ENCODE assay signal across 8 cellular contexts in the genomic region with DNA sequence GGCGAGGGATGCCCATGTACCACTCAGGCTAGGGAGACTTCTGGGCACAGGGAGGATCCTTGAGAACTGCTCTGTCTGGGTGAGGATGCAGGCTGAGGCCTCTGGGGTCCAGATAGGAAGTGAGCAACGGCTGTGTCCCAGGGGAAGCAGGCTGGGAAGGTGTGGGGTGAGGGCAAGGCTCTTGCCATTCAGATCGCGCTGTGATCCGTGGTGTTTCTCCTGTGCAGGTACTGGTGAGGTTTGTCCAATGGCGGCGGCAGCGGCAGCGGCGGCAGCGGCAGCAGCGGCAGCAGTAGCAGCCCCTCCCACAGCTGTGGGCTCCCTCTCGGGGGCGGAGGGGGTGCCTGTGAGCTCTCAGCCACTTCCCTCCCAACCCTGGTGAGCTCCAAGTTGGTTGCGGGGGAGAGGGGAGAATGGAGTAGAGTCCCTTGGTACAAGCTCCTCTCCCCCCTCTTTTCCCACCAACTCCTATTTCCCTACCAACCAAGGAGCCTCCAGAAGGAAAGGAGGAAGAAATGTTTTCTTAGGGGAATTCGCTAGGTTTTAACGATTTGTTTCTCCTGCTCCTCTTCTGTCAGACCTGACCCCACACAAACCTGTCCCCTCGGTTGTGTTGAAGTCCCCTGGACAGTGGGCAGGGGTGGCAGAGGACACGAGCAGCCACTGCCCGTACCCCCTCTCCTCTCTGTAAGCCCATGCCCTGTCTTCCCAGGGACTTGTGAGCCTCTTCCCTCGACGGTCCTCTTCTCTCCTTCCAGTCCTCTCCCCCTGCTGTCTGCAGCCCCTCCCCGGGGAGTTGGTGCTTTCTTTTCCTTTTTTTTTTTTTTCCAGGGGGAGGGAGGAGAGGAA. TPM values are rescaled to one million over a fixed set of nuclear protein-coding genes. Genes with fewer than 3 reads are reported as not detected.
A peak's percentile ranks its signal among the peaks of the same experiment; 100 is the strongest.
DNase-seq lines count a peak whose midpoint lies in the region; ATAC-seq lines count a peak whose summit lies in the region.

No MANE protein-coding gene starts in this region.

- intact Hi-C loops in right cardiac atrium (cut with DNase I), result loop anchor here in 2 of 4 donors (2.0 to 10.0 kb wide), 2 partner anchors 19 to 185 kb away; a partner anchor contains a TSS

- H3K9me3 Mint-ChIP-seq in stimulated activated naive CD8-positive, alpha-beta T cell treated with anti-CD3 and anti-CD28 coated beads, Interleukin-15, amount 100 ng/mL, for 72 hours, result no peaks in the 10 kb centered on the region

- H3K9me3 ChIP-seq in right cardiac atrium (ENCODE audit: control insufficient read depth, low read length), result no peaks in the 10 kb centered on the region

- H3K4me3 ChIP-seq in right cardiac atrium (ENCODE audit: low read length), result no peak overlapping the region

- no peak for ATAC-seq in right cardiac atrium
- ATAC-seq in stimulated activated naive CD8-positive, alpha-beta T cell treated with anti-CD3 and anti-CD28 coated beads, Interleukin-15, amount 100 ng/mL, for 72 hours, result no peak
- no peak for ATAC-seq in activated CD4-positive, CD25-positive, alpha-beta regulatory T cell treated with anti-CD3 and anti-CD28 coated beads, Interleukin-2, amount 50 U/mL, for 24 hours
- ATAC-seq in GM21526 (IDR thresholded peaks at IDR 0.05; ENCODE audit: low FRiP score, unreplicated experiment), result no peak
- no peak for ATAC-seq in GM18873 (IDR thresholded peaks at IDR 0.05; ENCODE audit: low FRiP score, unreplicated experiment)

- peaks cover 74% of the 10 kb centered on the region for H3K4me1 Mint-ChIP-seq in stimulated activated naive CD8-positive, alpha-beta T cell treated with anti-CD3 and anti-CD28 coated beads, Interleukin-15, amount 100 ng/mL, for 72 hours

- peaks cover 2% of the 10 kb centered on the region for H3K4me1 ChIP-seq in right cardiac atrium (ENCODE audit: control insufficient read depth, insufficient read depth, low read length)

- H3K27ac ChIP-seq in right cardiac atrium (ENCODE audit: low read length), result peak overlapping the region; percentile 63

- WGBS in right cardiac atrium, result 42% methylated on average over 23 of the region's 23 CpGs

- peak overlapping the region; percentile 88 to 89 for H3K4me3 Mint-ChIP-seq in stimulated activated naive CD8-positive, alpha-beta T cell treated with anti-CD3 and anti-CD28 coated beads, Interleukin-15, amount 100 ng/mL, for 72 hours

- H3K27ac Mint-ChIP-seq in stimulated activated naive CD8-positive, alpha-beta T cell treated with anti-CD3 and anti-CD28 coated beads, Interleukin-15, amount 100 ng/mL, for 72 hours, result peak overlapping the region in 1 of 2 donors; percentile 68

- peak; percentile 36 for DNase-seq in stimulated activated CD4-positive, alpha-beta T cell treated with anti-CD3 and anti-CD28 coated beads, Interleukin-4, amount 100 ng/mL, for 1 hour
- no peak for DNase-seq in stimulated activated CD4-positive, alpha-beta T cell treated with anti-CD3 and anti-CD28 coated beads, Interleukin-1b, Interleukin-23, amount 100 ng/mL, for 48 hours
- peak; percentile 64 for DNase-seq in activated CD8-positive, alpha-beta memory T cell treated with anti-CD3 and anti-CD28 coated beads, Interleukin-2, amount 50 U/mL, for 4 hours
- peak in 2 of 3 donors; percentile 71 to 73 for DNase-seq in right cardiac atrium
- DNase-seq in stimulated activated naive CD8-positive, alpha-beta T cell treated with anti-CD3 and anti-CD28 coated beads, Interleukin-15, amount 100 ng/mL, for 72 hours, result peak; percentile 59 to 62

- H3K27me3 Mint-ChIP-seq in stimulated activated naive CD8-positive, alpha-beta T cell treated with anti-CD3 and anti-CD28 coated beads, Interleukin-15, amount 100 ng/mL, for 72 hours, result peaks cover 13% of the 10 kb centered on the region

- no peaks in the 10 kb centered on the region for H3K27me3 ChIP-seq in right cardiac atrium (ENCODE audit: control insufficient read depth, insufficient read depth)

RNA-seq across cellular contexts. Expression of a gene that starts 1.9 kb away (rescaled TPM):
- total RNA-seq in right cardiac atrium, result 1 to 10 TPM; 2.5 to 5.0 (median 4.4) TPM
- 4.8 TPM for polyA plus RNA-seq in right cardiac atrium

RNA-seq across cellular contexts. Expression of a gene that starts 3.7 kb away (rescaled TPM):
- 100 to 1,000 TPM in 3 of 4 donors, 10 to 100 TPM in 1; 82.3 to 113 (median 104) TPM for total RNA-seq in right cardiac atrium
- 69.3 TPM for polyA plus RNA-seq in right cardiac atrium

RNA-seq across cellular contexts. Expression of a gene that starts 5.9 kb away (rescaled TPM):
- total RNA-seq in right cardiac atrium, result 10 to 100 TPM; 13.7 to 20.3 (median 15.2) TPM
- 33.8 TPM for polyA plus RNA-seq in right cardiac atrium

RNA-seq across cellular contexts. Expression of a gene that starts 10.2 kb away (rescaled TPM):
- total RNA-seq in right cardiac atrium, result 10 to 100 TPM; 48.2 to 73.9 (median 64.0) TPM
- 50.6 TPM for polyA plus RNA-seq in right cardiac atrium

RNA-seq across cellular contexts. Expression of a gene that starts 19.5 kb away (rescaled TPM):
- total RNA-seq in right cardiac atrium, result 10 to 100 TPM; 19.0 to 53.8 (median 41.6) TPM
- polyA plus RNA-seq in right cardiac atrium, result 89.6 TPM
